In the genomic region with DNA sequence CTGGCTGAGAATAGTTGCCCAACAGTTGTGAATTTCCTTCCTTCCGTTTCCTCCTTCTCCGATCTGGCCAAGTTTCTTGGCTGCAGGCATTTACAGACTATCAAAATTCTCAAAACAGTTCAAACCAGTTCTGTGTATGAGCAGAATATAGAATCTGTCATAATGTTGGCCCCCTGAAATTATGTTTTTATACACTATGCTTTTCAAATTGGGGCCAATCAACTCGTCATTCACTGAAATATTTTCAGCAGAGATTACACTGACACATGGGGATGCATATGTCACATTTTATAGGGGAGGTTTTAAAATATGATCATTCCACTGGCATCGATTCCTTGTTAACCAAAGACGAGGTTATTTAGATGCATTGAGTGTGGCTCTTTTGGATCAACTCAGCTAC, we compare ENCODE assay signal across 5 cellular contexts.
"Had no signal": no experiment of that assay in that cellular context is flagged by ENCODE, and none has a peak within 500 bp of the region (broad histone marks: within the 10 kb centered on the region; RNA-seq: fewer than 3 reads in every experiment).

No MANE protein-coding gene starts in this region.

- H3K4me3 ChIP-seq: K562 had no signal

- H3K27ac ChIP-seq: HL-60 had no signal

- DNase-seq: IMR-90, KBM-7, KG1 had no signal
